10 cellular contexts compared by ENCODE assay signal in the genomic region with DNA sequence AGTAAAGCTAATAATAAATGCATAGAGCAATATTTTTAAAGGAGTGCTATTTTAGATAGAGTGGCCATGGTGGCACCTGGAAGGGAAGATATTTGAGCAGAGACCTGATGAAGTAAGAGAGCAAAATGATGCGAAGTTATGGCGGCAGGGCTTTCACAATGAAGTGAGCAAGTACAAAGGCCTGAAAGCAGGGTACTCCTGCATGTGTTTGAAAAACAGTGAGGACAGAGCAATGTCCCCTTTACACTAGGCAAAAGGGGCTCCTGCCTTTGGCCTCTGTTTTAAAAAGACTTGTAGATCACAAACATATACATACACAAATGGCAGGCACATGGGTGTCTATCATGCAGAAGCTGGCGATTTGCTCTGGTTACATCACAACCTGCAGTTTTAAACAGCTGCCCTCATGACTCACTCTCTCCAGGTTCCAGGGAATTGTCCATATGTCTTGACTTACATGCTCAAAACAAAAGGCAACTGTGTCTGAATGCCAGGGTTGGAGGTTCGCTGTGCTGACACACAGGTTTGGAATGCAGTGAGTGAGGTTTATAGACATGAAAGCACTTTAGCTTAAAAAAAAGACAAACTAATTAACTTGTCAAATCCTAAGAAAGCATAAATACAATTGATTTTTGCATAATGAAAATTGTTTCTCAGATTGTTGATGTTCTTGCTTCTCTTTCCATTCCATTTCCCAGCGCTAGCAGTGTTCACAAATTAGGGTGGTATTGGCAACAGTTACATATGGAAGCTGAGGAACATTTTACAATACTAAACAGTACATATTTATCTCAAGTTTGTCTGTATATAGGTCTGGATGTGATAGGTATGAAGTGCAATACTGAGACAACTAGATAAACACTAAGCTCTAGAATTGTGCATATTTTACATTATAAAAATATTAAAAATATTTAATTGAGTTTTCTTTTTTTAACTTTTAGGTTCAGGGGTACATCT.
DNase-seq lines count a peak whose midpoint lies in the region; ATAC-seq and TF ChIP-seq lines count a peak whose summit lies in the region.
"Had no signal": no experiment of that assay in that cellular context is flagged by ENCODE, and none has a peak within 500 bp of the region (broad histone marks: within the 10 kb centered on the region; RNA-seq: fewer than 3 reads in every experiment).

No MANE protein-coding gene starts in this region.

- no peak for ATAC-seq in psoas muscle
- no peak for ATAC-seq in gastrocnemius medialis
- ATAC-seq in GM21723 (IDR thresholded peaks at IDR 0.05; ENCODE audit: unreplicated experiment): no peak

- H3K36me3 ChIP-seq in breast epithelium (no peaks in the 10 kb centered on the region), psoas muscle (ENCODE audit: insufficient read depth in 1 of 2, low read depth in 1 of 2) (no peaks in the 10 kb centered on the region), gastrocnemius medialis (no peaks in the 10 kb centered on the region)

- no peaks in the 10 kb centered on the region for H3K9me3 ChIP-seq in breast epithelium
- H3K9me3 ChIP-seq in psoas muscle: no peaks in the 10 kb centered on the region
- H3K9me3 ChIP-seq in gastrocnemius medialis: no peaks in the 10 kb centered on the region

- DNase-seq in Caki2 (ENCODE audit: low read depth) (peak; percentile 76), LHCN-M2 (ENCODE audit: low read depth) (peak; percentile 98), breast epithelium (ENCODE audit: low spot score in 2 of 2) (peak; percentile 55 to 67), lung microvascular endothelial cell (ENCODE audit: low read depth in 2 of 2) (peak; percentile 45 to 95), psoas muscle (no peak), gastrocnemius medialis (no peak), Kasumi-1 (lab: John Stamatoyannopoulos, UW) (no peak)
- DNase-seq: Karpas-422, left cardiac atrium had no signal

- in situ Hi-C loops in Caki2 (cut with HindIII; ENCODE audit: low pct_unique_long_range_greater_than_20kb, low sequenced_read_pairs) (no loop called here), gastrocnemius medialis (cut with MboI; ENCODE audit: low sequenced_read_pairs in 4 of 4) (no loop called here)

- H3K4me1 ChIP-seq in breast epithelium (no peaks in the 10 kb centered on the region), psoas muscle (no peaks in the 10 kb centered on the region), gastrocnemius medialis (no peaks in the 10 kb centered on the region)

- WGBS in psoas muscle, 3 donors: 53 to 63% (median 55%) methylated on average over 5 of the region's 5 CpGs

- H3K27me3 ChIP-seq in breast epithelium: no peaks in the 10 kb centered on the region
- no peaks in the 10 kb centered on the region for H3K27me3 ChIP-seq in psoas muscle (ENCODE audit: insufficient read depth in 3 of 3, low read length in 2 of 3)
- no peaks in the 10 kb centered on the region for H3K27me3 ChIP-seq in gastrocnemius medialis

- intact Hi-C loops in breast epithelium (cut with DNase I; ENCODE audit: low total_unique reads): no loop called here
- intact Hi-C loops in psoas muscle (cut with DNase I): no loop called here
- intact Hi-C loops in gastrocnemius medialis (cut with DNase I; ENCODE audit: low total_unique reads): no loop called here

- H3K27ac ChIP-seq in breast epithelium (no peak overlapping the region), psoas muscle (no peak overlapping the region), gastrocnemius medialis (no peak overlapping the region)

- no peak for TF ChIP-seq CTCF in breast epithelium (IDR thresholded peaks at IDR 0.05)
- no peak for TF ChIP-seq CTCF in psoas muscle (IDR thresholded peaks at IDR 0.05)
- TF ChIP-seq CTCF in gastrocnemius medialis (IDR thresholded peaks at IDR 0.05 in 4 of 5, conservative IDR thresholded peaks at IDR 0.05 in 1 of 5): no peak

- H3K4me3 ChIP-seq in breast epithelium: no peak overlapping the region
- no peak overlapping the region for H3K4me3 ChIP-seq in psoas muscle
- H3K4me3 ChIP-seq in gastrocnemius medialis: no peak overlapping the region

- TF ChIP-seq POLR2A in breast epithelium (IDR thresholded peaks at IDR 0.05) (no peak), gastrocnemius medialis (IDR thresholded peaks at IDR 0.05) (no peak)

Comparison
In these comparisons a context has a peak if more than half of its experiments do, and no peak if none do; other contexts are left out.
1. DNase-seq: peak in Caki2 (single experiment), LHCN-M2 (single experiment), breast epithelium (2 of 2) and lung microvascular endothelial cell (2 of 2); none in psoas muscle (0 of 2), gastrocnemius medialis (0 of 2) and Kasumi-1 (0 of 2).